9 cellular contexts compared by ENCODE assay signal in genomic region chr5:142016576-142016975, GRCh38. TPM values are rescaled to one million over a fixed set of nuclear protein-coding genes. Genes with fewer than 3 reads are reported as not detected.
A peak's percentile ranks its signal among the peaks of the same experiment; 100 is the strongest.
DNase-seq lines count a peak whose midpoint lies in the region; ATAC-seq, FAIRE-seq and TF ChIP-seq lines count a peak whose summit lies in the region.
"Had no signal": no experiment of that assay in that cellular context is flagged by ENCODE, and none has a peak within 500 bp of the region (broad histone marks: within the 10 kb centered on the region; RNA-seq: fewer than 3 reads in every experiment).

No MANE protein-coding gene starts in this region.

- intact Hi-C loops in prostate gland (cut with DNase I), result loop anchor here (10.0 kb wide), 1 partner anchor 52 kb away; the partner anchor contains the start of gene RNF14

- 80% methylated on average over 4 of the region's 4 CpGs for WGBS in prostate gland

- no peaks in the 10 kb centered on the region for H3K27me3 ChIP-seq in prostate gland (replicated peaks; ENCODE audit: insufficient read depth)

- H3K4me3 ChIP-seq in prostate gland, result no peak overlapping the region

- no peak for FAIRE-seq in GM12892 (lab: Jason Lieb, UNC)

- H3K27ac ChIP-seq in prostate gland, result no peak overlapping the region

- TF ChIP-seq POLR2A in GM12892 (IDR thresholded peaks at IDR 0.05; ENCODE audit: low read depth, low read length) (no peak), prostate gland (IDR thresholded peaks at IDR 0.05) (no peak)

- ATAC-seq in GM19468 (IDR thresholded peaks at IDR 0.05; ENCODE audit: extremely low read depth, unreplicated experiment), result peak; percentile 16
- ATAC-seq in HG03571 (IDR thresholded peaks at IDR 0.05; ENCODE audit: unreplicated experiment), result peak; percentile 33

- DNase-seq in activated naive CD4-positive, alpha-beta T cell treated with anti-CD3 and anti-CD28 coated beads, Interleukin-2, amount 50 U/mL, for 16 hours, result peak; percentile 45
- DNase-seq in stimulated activated CD8-positive, alpha-beta memory T cell treated with anti-CD3 and anti-CD28 coated beads, Interleukin-4, amount 100 ng/mL, for 48 hours, result peak; percentile 64
- no peak for DNase-seq in COR-L47 (lab: John Stamatoyannopoulos, UW)
- DNase-seq in GM12892 (ENCODE audit: insufficient read length), result no peak
- DNase-seq in SHP77 treated with DMSO at 0.1 percent for 48 hours (lab: John Stamatoyannopoulos, UW), result no peak
- no peak for DNase-seq in prostate gland (ENCODE audit: low spot score)
- DNase-seq: NCI-H748 treated with DMSO at 0.1 percent for 48 hours had no signal

- TF ChIP-seq CTCF in prostate gland (IDR thresholded peaks at IDR 0.05), result no peak

- H3K36me3 ChIP-seq in prostate gland, result no peaks in the 10 kb centered on the region

- H3K9me3 ChIP-seq in prostate gland, result no peaks in the 10 kb centered on the region

- H3K4me1 ChIP-seq in prostate gland (replicated peaks), result peaks cover 8% of the 10 kb centered on the region

RNA-seq across cellular contexts. Expression of gene GNPDA1, which starts 3.7 kb away (rescaled TPM):
- polyA plus RNA-seq in GM12892 (2012; ENCODE audit: missing spikeins), result 14.4 TPM
- 10 to 100 TPM; 30.0 to 58.5 TPM for total RNA-seq in prostate gland

RNA-seq across cellular contexts. Expression of gene RNF14, which starts 47.7 kb away (rescaled TPM):
- 27.8 TPM for polyA plus RNA-seq in GM12892 (2012; ENCODE audit: missing spikeins)
- total RNA-seq in prostate gland, result 10 to 100 TPM; 40.8 to 66.9 TPM

RNA-seq across cellular contexts. Expression of gene PCDH12, which starts 58.6 kb away (rescaled TPM):
- 0.08 TPM for polyA plus RNA-seq in GM12892 (2012; ENCODE audit: missing spikeins)
- total RNA-seq in prostate gland, result 1 to 10 TPM in 1 of 2 donors, under 1 TPM in 1; 0.82 to 1.4 TPM

Comparison
In these comparisons a context has a peak if more than half of its experiments do, and no peak if none do; other contexts are left out.
1. DNase-seq: peak in activated naive CD4-positive, alpha-beta T cell treated with anti-CD3 and anti-CD28 coated beads, Interleukin-2, amount 50 U/mL, for 16 hours (single experiment) and stimulated activated CD8-positive, alpha-beta memory T cell treated with anti-CD3 and anti-CD28 coated beads, Interleukin-4, amount 100 ng/mL, for 48 hours (single experiment); none in COR-L47 (single experiment), GM12892 (single experiment), SHP77 treated with DMSO at 0.1 percent for 48 hours (single experiment) and prostate gland (single experiment).